Comparison of ENCODE assay signal across 7 cellular contexts in genomic region chr19:38655148-38655824, GRCh38. TPM values are rescaled to one million over a fixed set of nuclear protein-coding genes. Genes with fewer than 3 reads are reported as not detected.
A peak's percentile ranks its signal among the peaks of the same experiment; 100 is the strongest.
DNase-seq lines count a peak whose midpoint lies in the region; ATAC-seq, FAIRE-seq and TF ChIP-seq lines count a peak whose summit lies in the region.

No MANE protein-coding gene starts in this region.

- no peak for TF ChIP-seq EP300 in stomach (IDR thresholded peaks at IDR 0.05)

- TF ChIP-seq POLR2A in stomach (IDR thresholded peaks at IDR 0.05) = no peak

- H3K4me1 ChIP-seq in keratinocyte (ENCODE audit: control insufficient read depth, extremely low read depth, insufficient read depth, low read length) = peaks cover 91% of the 10 kb centered on the region
- peaks cover 93 to 100% (median 98%) of the 10 kb centered on the region in 4 donors for H3K4me1 ChIP-seq in stomach

- peaks cover 71% of the 10 kb centered on the region for H3K36me3 Mint-ChIP-seq in activated CD4-positive, alpha-beta memory T cell treated with anti-CD3 and anti-CD28 coated beads, Interleukin-2, amount 10 ng/mL, durations not matched to agents 7 days and 5 days (ENCODE audit: low read depth)

- ATAC-seq in HG03097 (IDR thresholded peaks at IDR 0.05; ENCODE audit: low FRiP score, unreplicated experiment) (peak; percentile 43), GM18868 (IDR thresholded peaks at IDR 0.05; ENCODE audit: unreplicated experiment) (no peak), HG02763 (IDR thresholded peaks at IDR 0.05; ENCODE audit: unreplicated experiment) (no peak)

- 36 to 53% (median 46%) methylated on average over 5 of the region's 5 CpGs for WGBS in stomach, 5 donors

- H3K27ac ChIP-seq in keratinocyte (ENCODE audit: control insufficient read depth, insufficient read depth, low read length) = peak overlapping the region; percentile 98
- H3K27ac ChIP-seq in stomach = peak overlapping the region; percentile 71 to 99 (median 96)

- H3K4me1 Mint-ChIP-seq in activated CD4-positive, alpha-beta memory T cell treated with anti-CD3 and anti-CD28 coated beads, Interleukin-2, amount 10 ng/mL, durations not matched to agents 7 days and 5 days = peaks cover 98% of the 10 kb centered on the region

- peaks cover 4 to 39% of the 10 kb centered on the region in 2 experiments for H3K36me3 ChIP-seq in keratinocyte (ENCODE audit: control insufficient read depth in 2 of 2, extremely low read depth in 1 of 2, insufficient read depth in 2 of 2, low read length in 2 of 2)
- H3K36me3 ChIP-seq in stomach = peaks cover 0 to 6% (median 2%) of the 10 kb centered on the region in 4 donors

- H3K4me2 ChIP-seq in keratinocyte (ENCODE audit: control insufficient read depth, extremely low read depth, insufficient read depth, low read depth, low read length) = peak overlapping the region; percentile 25

- peaks cover 81% of the 10 kb centered on the region for H3K79me2 ChIP-seq in keratinocyte (ENCODE audit: control insufficient read depth, insufficient read depth, low read length)

- no peaks in the 10 kb centered on the region for H3K9me1 ChIP-seq in keratinocyte (ENCODE audit: control insufficient read depth, extremely low read depth, insufficient read depth, low read length)

- H3K27ac Mint-ChIP-seq in activated CD4-positive, alpha-beta memory T cell treated with anti-CD3 and anti-CD28 coated beads, Interleukin-2, amount 10 ng/mL, durations not matched to agents 7 days and 5 days = peak overlapping the region; percentile 87

- peaks cover 4% of the 10 kb centered on the region for H4K20me1 ChIP-seq in keratinocyte (ENCODE audit: control insufficient read depth, extremely low read depth, insufficient read depth, low read length)

- H3K27me3 ChIP-seq in keratinocyte (ENCODE audit: control insufficient read depth, extremely low read depth, insufficient read depth, low read length) (no peaks in the 10 kb centered on the region), stomach (no peaks in the 10 kb centered on the region)

- H3K9ac ChIP-seq in keratinocyte (ENCODE audit: control insufficient read depth, extremely low read depth, insufficient read depth, low read length) = peak overlapping the region; percentile 80

- H3K4me3 Mint-ChIP-seq in activated CD4-positive, alpha-beta memory T cell treated with anti-CD3 and anti-CD28 coated beads, Interleukin-2, amount 10 ng/mL, durations not matched to agents 7 days and 5 days = peak overlapping the region; percentile 55

- no peak for FAIRE-seq in keratinocyte (lab: Jason Lieb, UNC)

- dilution Hi-C loops in keratinocyte (cut with MboI; ENCODE audit: extremely low pct_ligation_motif_present, low sequenced_read_pairs) = no loop called here

- CTCF ChIA-PET in activated CD4-positive, alpha-beta memory T cell treated with anti-CD3 and anti-CD28 coated beads, Interleukin-2, amount 10 ng/mL, durations not matched to agents 7 days and 5 days (lab: Charles Lee) = interaction anchor here (1.1 to 2.2 kb wide), 4 partner anchors 21 to 275 kb away, joined by 3 to 5 read pairs (median 3); partner anchors contain the start of genes MRPS12 and SARS2

- peak; percentile 50 for DNase-seq in activated CD4-positive, alpha-beta memory T cell treated with anti-CD3 and anti-CD28 coated beads, Interleukin-2, amount 10 ng/mL, durations not matched to agents 7 days and 5 days
- DNase-seq in keratinocyte (ENCODE audit: low read depth, low spot score) (no peak), stomach (no peak), NCI-H1436 (lab: John Stamatoyannopoulos, UW) (no peak)

- TF ChIP-seq CTCF in keratinocyte (optimal IDR thresholded peaks at IDR 0.05 in 1 of 3, IDR thresholded peaks at IDR 0.05 in 1 of 3, conservative IDR thresholded peaks at IDR 0.05 in 1 of 3; ENCODE audit: extremely low read depth in 1 of 3, insufficient read depth in 2 of 3, low read length in 3 of 3) = no peak
- TF ChIP-seq CTCF in stomach (IDR thresholded peaks at IDR 0.05) = no peak

- no peak overlapping the region for H2AFZ ChIP-seq in keratinocyte (ENCODE audit: control insufficient read depth, low read length)

- no peaks in the 10 kb centered on the region for H3K27me3 Mint-ChIP-seq in activated CD4-positive, alpha-beta memory T cell treated with anti-CD3 and anti-CD28 coated beads, Interleukin-2, amount 10 ng/mL, durations not matched to agents 7 days and 5 days

- POLR2A ChIA-PET in activated CD4-positive, alpha-beta memory T cell treated with anti-CD3 and anti-CD28 coated beads, Interleukin-2, amount 10 ng/mL, durations not matched to agents 7 days and 5 days (lab: Charles Lee) = interaction anchor here (1.3 to 2.7 kb wide), 2 partner anchors 14 to 26 kb away, joined by 4 to 12 read pairs; no protein-coding TSS in a partner anchor

- no peaks in the 10 kb centered on the region for H3K9me3 ChIP-seq in keratinocyte (ENCODE audit: control insufficient read depth, low read depth, low read length)
- H3K9me3 ChIP-seq in stomach = no peaks in the 10 kb centered on the region

- no peaks in the 10 kb centered on the region for H3K9me3 Mint-ChIP-seq in activated CD4-positive, alpha-beta memory T cell treated with anti-CD3 and anti-CD28 coated beads, Interleukin-2, amount 10 ng/mL, durations not matched to agents 7 days and 5 days

- intact Hi-C loops in stomach (cut with DNase I; ENCODE audit: low total_unique reads) = loop anchor here (10.0 kb wide), 1 partner anchor 50 kb away; no protein-coding TSS in a partner anchor

- H3K4me3 ChIP-seq in keratinocyte (ENCODE audit: control insufficient read depth in 2 of 3, extremely low read depth in 1 of 3, insufficient read depth in 2 of 3, low read depth in 1 of 3, low read length in 3 of 3) (no peak overlapping the region), stomach (no peak overlapping the region)

RNA-seq across cellular contexts. Expression of gene ACTN4, which starts 7.8 kb away (rescaled TPM):
- total RNA-seq in activated CD4-positive, alpha-beta memory T cell treated with anti-CD3 and anti-CD28 coated beads, Interleukin-2, amount 10 ng/mL, durations not matched to agents 7 days and 5 days = 100 to 1,000 TPM; 532 to 534 TPM
- polyA plus RNA-seq in keratinocyte (463 to 720 TPM (median 526 TPM) in 3 replicates), stomach (10 to 100 TPM; 55.3 to 87.2 (median 75.0) TPM)
- polyA plus RNA-seq in keratinocyte (2011; ENCODE audit: low read depth) = 762 TPM
- polyA plus RNA-seq in keratinocyte (2011; cell fraction: cytosol; rRNA removed) = 452 and 468 TPM in 2 replicates
- polyA plus RNA-seq in keratinocyte (2011; cell fraction: nucleus; rRNA removed) = 1,020 and 1,377 TPM in 2 replicates
- 537 and 1,150 TPM in 2 replicates for polyA plus RNA-seq in keratinocyte (2012; ENCODE audit: low replicate concordance)
- polyA minus RNA-seq in keratinocyte = 417 to 1,584 TPM (median 501 TPM) in 3 replicates
- polyA minus RNA-seq in keratinocyte (2011; cell fraction: cytosol; rRNA and poly(A)+ RNA removed) = 376 TPM
- 400 and 697 TPM in 2 replicates for polyA minus RNA-seq in keratinocyte (2011; cell fraction: nucleus; rRNA and poly(A)+ RNA removed)
- 100 to 1,000 TPM; 254 to 343 (median 319) TPM for total RNA-seq in stomach

RNA-seq across cellular contexts. Expression of gene EIF3K, which starts 36.3 kb away (rescaled TPM):
- total RNA-seq in activated CD4-positive, alpha-beta memory T cell treated with anti-CD3 and anti-CD28 coated beads, Interleukin-2, amount 10 ng/mL, durations not matched to agents 7 days and 5 days = 100 to 1,000 TPM; 297 TPM
- 240 to 304 TPM (median 260 TPM) in 3 replicates for polyA plus RNA-seq in keratinocyte
- polyA plus RNA-seq in keratinocyte (2011; ENCODE audit: low read depth) = 262 TPM
- 399 and 557 TPM in 2 replicates for polyA plus RNA-seq in keratinocyte (2011; cell fraction: cytosol; rRNA removed)
- 275 and 357 TPM in 2 replicates for polyA plus RNA-seq in keratinocyte (2011; cell fraction: nucleus; rRNA removed)
- polyA plus RNA-seq in keratinocyte (2012; ENCODE audit: low replicate concordance) = 276 and 339 TPM in 2 replicates
- polyA minus RNA-seq in keratinocyte = 344 to 553 TPM (median 352 TPM) in 3 replicates
- polyA minus RNA-seq in keratinocyte (2011; cell fraction: cytosol; rRNA and poly(A)+ RNA removed) = 270 TPM
- polyA minus RNA-seq in keratinocyte (2011; cell fraction: nucleus; rRNA and poly(A)+ RNA removed) = 60.8 and 84.1 TPM in 2 replicates
- 100 to 1,000 TPM; 203 to 889 (median 283) TPM for total RNA-seq in stomach
- 100 to 1,000 TPM; 347 to 495 (median 349) TPM for polyA plus RNA-seq in stomach

RNA-seq across cellular contexts. Expression of gene MAP4K1, which starts 37.5 kb away (rescaled TPM):
- total RNA-seq in activated CD4-positive, alpha-beta memory T cell treated with anti-CD3 and anti-CD28 coated beads, Interleukin-2, amount 10 ng/mL, durations not matched to agents 7 days and 5 days = 100 to 1,000 TPM; 374 to 383 TPM
- polyA plus RNA-seq in keratinocyte (0.22 to 0.25 TPM in 2 of 3 replicates, not detected in the other), stomach (1 to 10 TPM; 4.4 to 5.3 (median 5.0) TPM)
- polyA plus RNA-seq in keratinocyte (2011; ENCODE audit: low read depth) = not detected
- polyA plus RNA-seq in keratinocyte (2011; cell fraction: cytosol; rRNA removed) = 0.06 TPM in 1 of 2 replicates, not detected in the other
- polyA plus RNA-seq in keratinocyte (2011; cell fraction: nucleus; rRNA removed) = 0.52 and 0.60 TPM in 2 replicates
- polyA plus RNA-seq in keratinocyte (2012; ENCODE audit: low replicate concordance) = 0.23 and 0.81 TPM in 2 replicates
- not detected in 3 replicates for polyA minus RNA-seq in keratinocyte
- not detected for polyA minus RNA-seq in keratinocyte (2011; cell fraction: cytosol; rRNA and poly(A)+ RNA removed)
- not detected in 2 replicates for polyA minus RNA-seq in keratinocyte (2011; cell fraction: nucleus; rRNA and poly(A)+ RNA removed)
- 10 to 100 TPM in 1 of 5 donors, 1 to 10 TPM in 3, not detected in 1; 1.2 to 12.9 (median 5.2) TPM for total RNA-seq in stomach

Comparison
In these comparisons a context has a peak if more than half of its experiments do, and no peak if none do; other contexts are left out.
1. RNA of gene MAP4K1, which starts 37.5 kb away (total RNA-seq): 374 to 383 TPM in activated CD4-positive, alpha-beta memory T cell treated with anti-CD3 and anti-CD28 coated beads, Interleukin-2, amount 10 ng/mL, durations not matched to agents 7 days and 5 days; 1.2 to 12.9 TPM in stomach; every median in the first group is over 10 times any median in the second.